ENCODE assay signal across 1 cellular context in the genomic region with DNA sequence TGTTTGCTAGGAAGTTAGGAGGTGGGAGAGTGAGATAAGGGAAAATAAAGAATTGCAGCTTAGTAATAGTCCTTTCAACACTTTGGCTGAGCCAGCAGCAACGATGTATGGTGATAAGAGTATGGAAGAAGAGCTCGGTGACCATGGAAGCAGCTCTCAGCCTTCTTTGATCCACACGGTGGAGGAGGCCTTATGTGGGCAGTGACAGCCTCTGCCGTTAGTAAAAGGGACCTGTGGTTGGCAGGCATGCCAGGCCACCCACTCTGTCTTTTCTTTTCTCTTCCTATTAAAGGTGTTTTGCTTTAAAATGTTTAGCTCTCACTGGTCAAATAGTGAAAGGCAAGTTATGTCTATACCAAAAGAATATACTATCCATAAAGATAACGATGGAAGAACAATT.
TF ChIP-seq lines count a peak whose summit lies in the region.

No MANE protein-coding gene starts in this region.

TF ChIP-seq in endothelial cell of umbilical vein, 7 proteins besides CTCF, POLR2A, EP300 and RAD21 (continued from another document):
- TF ChIP-seq POLR2AphosphoS5 (IDR thresholded peaks at IDR 0.05; ENCODE audit: insufficient read depth, low read depth, low read length): no peak
- TF ChIP-seq JUN (IDR thresholded peaks at IDR 0.05; ENCODE audit: borderline replicate concordance, insufficient read depth, insufficient read length, low read depth): no peak
- TF ChIP-seq GATA2 (IDR thresholded peaks at IDR 0.05; ENCODE audit: insufficient read depth, insufficient read length, low read depth, low read length): no peak
- no peak for TF ChIP-seq EZH2 (IDR thresholded peaks at IDR 0.05; ENCODE audit: borderline replicate concordance, low read depth, low read length, severe bottlenecking)
- no peak for TF ChIP-seq FOS (IDR thresholded peaks at IDR 0.05; ENCODE audit: borderline replicate concordance, insufficient read depth, low read length)
